19 cellular contexts compared by ENCODE assay signal in the genomic region with DNA sequence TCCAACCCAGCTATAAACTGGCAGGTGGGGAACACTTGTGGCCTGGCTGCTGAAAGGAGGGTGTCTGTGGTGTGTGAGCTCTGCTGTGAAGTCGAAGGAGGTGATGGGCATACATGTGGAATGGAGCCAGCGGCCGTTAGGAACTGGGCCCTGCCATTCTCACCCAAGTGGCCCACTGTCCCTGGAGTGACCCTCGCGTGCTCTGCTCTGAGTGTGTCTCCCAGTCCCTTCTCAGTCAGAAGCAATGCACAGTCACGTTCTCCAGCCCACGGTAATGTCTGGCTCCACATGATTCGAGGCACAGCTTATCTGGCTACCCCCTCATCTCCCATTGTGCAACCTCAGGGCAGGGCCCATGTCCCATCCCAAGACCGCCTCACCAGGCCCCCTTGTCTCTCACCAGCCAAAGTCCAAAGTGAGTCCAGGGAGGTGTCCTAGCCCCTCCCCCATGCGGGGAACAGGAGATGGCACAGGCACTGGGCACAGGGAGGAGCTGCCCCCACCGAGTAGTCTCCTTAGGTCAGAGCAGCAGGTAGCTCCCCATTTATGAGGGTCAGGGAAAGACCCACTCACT.
"Had no signal": no experiment of that assay in that cellular context is flagged by ENCODE, and none has a peak within 500 bp of the region (broad histone marks: within the 10 kb centered on the region; RNA-seq: fewer than 3 reads in every experiment).

No MANE protein-coding gene starts in this region.

- ATAC-seq: activated CD4-positive, CD25-positive, alpha-beta regulatory T cell treated with anti-CD3 and anti-CD28 coated beads, Interleukin-2, amount 50 U/mL, for 24 hours; activated T-cell treated with anti-CD3 and anti-CD28 coated beads, Interleukin-2, amount 50 U/mL, for 4 hours; naive thymus-derived CD8-positive, alpha-beta T cell; psoas muscle had no signal

- H3K4me3 ChIP-seq: colonic mucosa, ovary, psoas muscle, right atrium auricular region, spleen, thoracic aorta, upper lobe of left lung had no signal

- H3K27ac ChIP-seq: colonic mucosa, ovary, psoas muscle, right atrium auricular region, spleen, thoracic aorta, upper lobe of left lung had no signal

- H3K9me3 ChIP-seq: colonic mucosa, ovary, psoas muscle, right atrium auricular region, spleen, thoracic aorta, upper lobe of left lung had no signal

- H3K4me1 ChIP-seq: colonic mucosa, psoas muscle, right atrium auricular region, upper lobe of left lung had no signal

- H3K36me3 ChIP-seq: colonic mucosa, ovary, right atrium auricular region, thoracic aorta, upper lobe of left lung had no signal

- H3K27me3 ChIP-seq: colonic mucosa, ovary, right atrium auricular region, spleen, upper lobe of left lung had no signal

- DNase-seq: activated CD4-positive, alpha-beta memory T cell treated with anti-CD3 and anti-CD28 coated beads, Interleukin-2, amount 10 ng/mL, durations not matched to agents 7 days and 5 days; activated CD4-positive, alpha-beta T cell treated with anti-CD3 and anti-CD28 coated beads, Interleukin-2, amount 10 ng/mL, durations not matched to agents 24 days and 14 days; activated naive CD4-positive, alpha-beta T cell treated with Interleukin-2 at 50 U/mL for 16 hours; activated naive CD8-positive, alpha-beta T cell treated with anti-CD3 and anti-CD28 coated beads for 36 hours; activated T-cell treated with anti-CD3 and anti-CD28 coated beads, Interleukin-2, amount 50 U/mL, for 4 hours; colonic mucosa; foreskin fibroblast; kidney; mammary epithelial cell; naive thymus-derived CD8-positive, alpha-beta T cell; ovary; psoas muscle; spleen; stimulated activated CD4-positive, alpha-beta T cell treated with anti-CD3 and anti-CD28 coated beads, Interleukin-4, amount 100 ng/mL, for 1 hour; stimulated activated naive CD4-positive, alpha-beta T cell; upper lobe of left lung had no signal
